In genomic region chr1:101357444-101357986, GRCh38 we compare ENCODE assay signal across 8 cellular contexts.
DNase-seq lines count a peak whose midpoint lies in the region; ATAC-seq, FAIRE-seq and TF ChIP-seq lines count a peak whose summit lies in the region.

No MANE protein-coding gene starts in this region.

- no peak for TF ChIP-seq EP300 in ovary (IDR thresholded peaks at IDR 0.05)

- H3K9me3 ChIP-seq in ovary (no peaks in the 10 kb centered on the region), vagina (no peaks in the 10 kb centered on the region)

- DNase-seq in GM04503 (ENCODE audit: low read depth): peak; percentile 21
- peak; percentile 43 for DNase-seq in H54 (ENCODE audit: insufficient read length, low spot score)
- DNase-seq in Kasumi-1 (lab: John Stamatoyannopoulos, UW): peak; percentile 85 to 93
- DNase-seq in RPMI8226: peak; percentile 67
- peak; percentile 21 for DNase-seq in activated T-helper 9 cell treated with anti-CD3 and anti-CD28 coated beads, Interleukin-2, amount 50 U/mL, for 16 hours (ENCODE audit: low read depth)
- peak; percentile 40 to 70 for DNase-seq in foreskin keratinocyte
- peak in 4 of 5 donors; percentile 20 to 49 (median 26) for DNase-seq in ovary
- DNase-seq in vagina (ENCODE audit: extremely low spot score in 2 of 2): no peak

- H3K4me3 ChIP-seq in ovary (no peak overlapping the region), vagina (no peak overlapping the region)

- H3K27me3 ChIP-seq in foreskin keratinocyte (peaks cover 8% of the 10 kb centered on the region), ovary (no peaks in the 10 kb centered on the region), vagina (no peaks in the 10 kb centered on the region)

- peak; percentile 45 for FAIRE-seq in H54 (lab: Jason Lieb, UNC)

- TF ChIP-seq CTCF in foreskin keratinocyte (conservative IDR thresholded peaks at IDR 0.05) (peak; percentile 90), ovary (IDR thresholded peaks at IDR 0.05) (peak; percentile 37 to 52 (median 43)), vagina (IDR thresholded peaks at IDR 0.05) (peak; percentile 53 to 67 (median 57))

- WGBS in ovary, 3 donors: 53 to 69% (median 54%) methylated on average over 4 of the region's 4 CpGs

- H3K27ac ChIP-seq in foreskin keratinocyte (no peak overlapping the region), ovary (no peak overlapping the region), vagina (no peak overlapping the region)

- H3K4me1 ChIP-seq in foreskin keratinocyte (no peaks in the 10 kb centered on the region), ovary (ENCODE audit: insufficient read depth) (no peaks in the 10 kb centered on the region), vagina (no peaks in the 10 kb centered on the region)

- TF ChIP-seq POLR2A in H54 (IDR thresholded peaks at IDR 0.05; ENCODE audit: low read depth, low read length) (no peak), ovary (IDR thresholded peaks at IDR 0.05) (no peak), vagina (IDR thresholded peaks at IDR 0.05) (no peak)

- no peaks in the 10 kb centered on the region for H3K36me3 ChIP-seq in ovary
- no peaks in the 10 kb centered on the region for H3K36me3 ChIP-seq in vagina

- ATAC-seq in foreskin keratinocyte: peak; percentile 97

- intact Hi-C loops in ovary (cut with DNase I): loop anchor here in 1 of 4 donors (1.0 kb wide), 1 partner anchor 49 kb away; no protein-coding TSS in a partner anchor
- intact Hi-C loops in vagina (cut with DNase I): no loop called here

Comparison
In these comparisons a context has a peak if more than half of its experiments do, and no peak if none do; other contexts are left out.
1. DNase-seq: peak in GM04503 (single experiment), H54 (single experiment), Kasumi-1 (2 of 2), RPMI8226 (single experiment), activated T-helper 9 cell treated with anti-CD3 and anti-CD28 coated beads, Interleukin-2, amount 50 U/mL, for 16 hours (single experiment), foreskin keratinocyte (2 of 2) and ovary (4 of 5); none in vagina (0 of 2).
2. Peak in every context shown above with its lines, with median percentiles within 50 percentile points of each other: CTCF ChIP-seq.